19 cellular contexts compared by ENCODE assay signal in the genomic region with DNA sequence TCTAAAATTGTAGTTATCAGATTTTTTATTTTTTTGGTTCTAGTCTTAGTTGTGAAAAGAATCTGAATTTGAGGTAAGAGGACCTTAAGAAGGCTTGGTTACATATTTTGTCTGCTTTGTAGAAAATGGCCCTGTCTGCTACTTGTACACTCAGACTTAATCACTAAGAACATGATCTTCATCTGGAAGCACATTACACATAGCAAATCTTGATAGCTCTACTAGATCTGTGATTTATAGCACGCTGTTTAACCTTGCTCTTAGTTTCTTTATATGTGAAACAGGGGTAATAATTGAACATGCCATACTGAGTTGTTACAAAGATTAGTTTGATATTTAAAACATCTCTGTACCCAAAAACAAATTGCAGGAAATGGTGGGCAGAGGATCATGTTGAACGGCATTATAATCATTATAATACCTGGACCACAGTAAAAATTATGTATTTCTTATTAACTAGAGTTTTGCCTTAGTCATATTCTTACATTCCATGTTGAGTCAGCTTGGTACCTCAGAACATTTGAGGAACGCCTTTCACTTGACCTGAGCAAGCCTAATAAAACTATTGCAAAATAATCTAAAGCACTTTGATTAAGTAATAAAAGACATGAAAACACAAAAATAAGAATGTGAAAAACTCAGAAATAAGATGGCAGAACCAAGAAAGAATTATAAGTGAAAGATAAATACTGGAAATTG.
DNase-seq lines count a peak whose midpoint lies in the region; TF ChIP-seq lines count a peak whose summit lies in the region.
"Had no signal": no experiment of that assay in that cellular context is flagged by ENCODE, and none has a peak within 500 bp of the region (broad histone marks: within the 10 kb centered on the region; RNA-seq: fewer than 3 reads in every experiment).

No MANE protein-coding gene starts in this region.

- peak overlapping the region; percentile 54 for H3K4me3 Mint-ChIP-seq in MCF 10A (ENCODE audit: unreplicated experiment)
- H3K4me3 Mint-ChIP-seq: B cell; CD4-positive, CD25-positive, alpha-beta regulatory T cell had no signal

- POLR2A ChIA-PET in MCF 10A (lab: Yijun Ruan, JAX): interaction anchor here (1.8 kb wide), 1 partner anchor 228 kb away, joined by 5 read pairs; no protein-coding TSS in a partner anchor

- H3K4me3 ChIP-seq in breast epithelium (no peak overlapping the region), astrocyte of the spinal cord (ENCODE audit: low read depth, low read length) (no peak overlapping the region), left ventricle myocardium inferior (no peak overlapping the region)
- H3K4me3 ChIP-seq: SJSA1 had no signal

- H3K36me3 ChIP-seq in breast epithelium: no peaks in the 10 kb centered on the region
- no peaks in the 10 kb centered on the region for H3K36me3 ChIP-seq in left ventricle myocardium inferior
- H3K36me3 ChIP-seq: SJSA1 had no signal

- peaks cover 11% of the 10 kb centered on the region for H3K4me1 Mint-ChIP-seq in MCF 10A (ENCODE audit: insufficient read depth, unreplicated experiment)
- H3K4me1 Mint-ChIP-seq: B cell; CD4-positive, CD25-positive, alpha-beta regulatory T cell had no signal

- in situ Hi-C loops in astrocyte of the spinal cord (cut with HindIII; ENCODE audit: low sequenced_read_pairs): no loop called here

- intact Hi-C loops in MCF 10A (cut with micrococcal nuclease) (no loop called here), breast epithelium (cut with DNase I; ENCODE audit: low total_unique reads) (no loop called here), left ventricle myocardium inferior (cut with micrococcal nuclease) (no loop called here)

- CTCF ChIA-PET in MCF 10A (lab: Yijun Ruan, JAX): interaction anchor here (0.6 kb wide), 2 partner anchors 171 to 1260 kb away, joined by 3 read pairs; no protein-coding TSS in a partner anchor

- H3K27ac Mint-ChIP-seq in MCF 10A (ENCODE audit: low read depth, unreplicated experiment): peak overlapping the region; percentile 77
- H3K27ac Mint-ChIP-seq: B cell; CD4-positive, CD25-positive, alpha-beta regulatory T cell had no signal

- BruUV-seq in MCF 10A (replicated peaks; lab: Mats Ljungman, UMichigan): no TSS peak

- H3K9me3 Mint-ChIP-seq in MCF 10A (ENCODE audit: unreplicated experiment): peaks cover 7% of the 10 kb centered on the region

- no peak overlapping the region for H3K27ac ChIP-seq in breast epithelium
- no peak overlapping the region for H3K27ac ChIP-seq in left ventricle myocardium inferior (replicated peaks)
- H3K27ac ChIP-seq: SJSA1 had no signal

- TF ChIP-seq CTCF in MCF 10A (IDR thresholded peaks at IDR 0.05; ENCODE audit: unreplicated experiment): no peak
- TF ChIP-seq CTCF in breast epithelium (IDR thresholded peaks at IDR 0.05): no peak
- no peak for TF ChIP-seq CTCF in astrocyte of the spinal cord (IDR thresholded peaks at IDR 0.05; ENCODE audit: low read depth, low read length)
- no peak for TF ChIP-seq CTCF in left ventricle myocardium inferior (IDR thresholded peaks at IDR 0.05; ENCODE audit: borderline replicate concordance)

- H3K36me3 Mint-ChIP-seq in MCF 10A (ENCODE audit: insufficient read depth, unreplicated experiment): no peaks in the 10 kb centered on the region
- H3K36me3 Mint-ChIP-seq: CD4-positive, CD25-positive, alpha-beta regulatory T cell had no signal

- TF ChIP-seq POLR2A in breast epithelium (IDR thresholded peaks at IDR 0.05): no peak

- H3K4me1 ChIP-seq in breast epithelium (no peaks in the 10 kb centered on the region), left ventricle myocardium inferior (no peaks in the 10 kb centered on the region)
- H3K4me1 ChIP-seq: SJSA1 had no signal

- peak; percentile 62 for DNase-seq in MCF 10A (ENCODE audit: unreplicated experiment)
- no peak for DNase-seq in breast epithelium (ENCODE audit: low spot score in 2 of 2)
- peak; percentile 2 for DNase-seq in astrocyte of the spinal cord (ENCODE audit: low read depth, low spot score)
- DNase-seq in glomerular visceral epithelial cell (ENCODE audit: extremely low spot score): peak; percentile 21
- no peak for DNase-seq in putamen (ENCODE audit: low spot score)
- DNase-seq in iPS-NIHi11 (ENCODE audit: low spot score): no peak
- DNase-seq in T-helper 2 cell: no peak
- no peak for DNase-seq in left ventricle myocardium inferior
- DNase-seq: 8988T; CD4-positive, CD25-positive, alpha-beta regulatory T cell; GOT3; KBM-7; MV-4-11; NCI-H1694 treated with DMSO at 0.1 percent for 48 hours; NCI-H2107; NCI-H510A treated with DMSO at 0.1 percent for 48 hours; NCI-H82 had no signal

- H3K27me3 ChIP-seq in breast epithelium (no peaks in the 10 kb centered on the region), left ventricle myocardium inferior (ENCODE audit: low read depth) (no peaks in the 10 kb centered on the region)
- H3K27me3 ChIP-seq: SJSA1 had no signal

- H3K27me3 Mint-ChIP-seq in MCF 10A (ENCODE audit: insufficient read depth, unreplicated experiment): no peaks in the 10 kb centered on the region
- H3K27me3 Mint-ChIP-seq: B cell; CD4-positive, CD25-positive, alpha-beta regulatory T cell had no signal

- H3K9me3 ChIP-seq in breast epithelium (no peaks in the 10 kb centered on the region), left ventricle myocardium inferior (replicated peaks) (no peaks in the 10 kb centered on the region)
- H3K9me3 ChIP-seq: SJSA1 had no signal

Comparison
In these comparisons a context has a peak if more than half of its experiments do, and no peak if none do; other contexts are left out.
1. DNase-seq: peak in MCF 10A (single experiment), astrocyte of the spinal cord (single experiment) and glomerular visceral epithelial cell (single experiment); none in breast epithelium (0 of 2), putamen (single experiment), iPS-NIHi11 (single experiment), T-helper 2 cell (0 of 5) and left ventricle myocardium inferior (single experiment).